ENCODE assay signal across 12 cellular contexts in the genomic region with DNA sequence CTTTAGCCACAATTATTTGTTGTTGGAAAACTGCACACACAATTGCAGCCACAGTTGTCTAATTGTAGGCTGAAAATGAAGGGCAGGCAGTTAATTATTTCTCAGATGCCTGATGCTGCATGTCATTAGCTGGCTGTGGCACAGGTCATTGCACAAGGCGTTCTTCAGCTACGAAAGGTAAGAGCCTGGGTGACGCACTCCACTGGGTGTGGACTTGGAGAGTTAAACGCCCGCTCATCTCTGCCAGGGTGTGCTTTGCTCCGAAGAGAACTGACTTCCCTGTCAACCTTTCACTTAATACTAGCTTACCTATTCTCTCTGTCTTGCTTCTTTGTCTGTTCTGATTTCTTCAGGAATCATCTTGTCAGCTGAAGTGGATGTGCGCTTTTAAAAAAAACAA.
DNase-seq lines count a peak whose midpoint lies in the region; ATAC-seq and TF ChIP-seq lines count a peak whose summit lies in the region.
"Had no signal": no experiment of that assay in that cellular context is flagged by ENCODE, and none has a peak within 500 bp of the region (broad histone marks: within the 10 kb centered on the region; RNA-seq: fewer than 3 reads in every experiment).

No MANE protein-coding gene starts in this region.

- no peaks in the 10 kb centered on the region for H3K4me1 ChIP-seq in hepatocyte (ENCODE audit: insufficient read depth)
- H3K4me1 ChIP-seq: gastrocnemius medialis had no signal

- H3K27ac ChIP-seq in hepatocyte: peak overlapping the region; percentile 82
- H3K27ac ChIP-seq: gastrocnemius medialis had no signal

- DNase-seq in HT1080 (ENCODE audit: low read depth) (peak; percentile 43), T1000 (lab: John Stamatoyannopoulos, UW) (peak; percentile 90), hepatocyte (ENCODE audit: low spot score) (peak; percentile 87), retinal pigment epithelial cell (ENCODE audit: low read depth) (peak; percentile 46), Kasumi-1 (lab: John Stamatoyannopoulos, UW) (no peak), 8988T (no peak)
- DNase-seq: NCI-H526 treated with DMSO at 0.1 percent for 48 hours, T-helper 2 cell had no signal

- peak overlapping the region; percentile 28 for H3K4me2 ChIP-seq in hepatocyte

- H3K36me3 ChIP-seq in hepatocyte (replicated peaks; ENCODE audit: insufficient read depth, low read depth): no peaks in the 10 kb centered on the region
- H3K36me3 ChIP-seq: gastrocnemius medialis had no signal

- no peaks in the 10 kb centered on the region for H3K79me2 ChIP-seq in hepatocyte

- H3K9me2 ChIP-seq in hepatocyte (replicated peaks; ENCODE audit: insufficient read depth): no peaks in the 10 kb centered on the region

- TF ChIP-seq CTCF in hepatocyte (IDR thresholded peaks at IDR 0.05; ENCODE audit: poor library complexity): no peak
- no peak for TF ChIP-seq CTCF in retinal pigment epithelial cell (conservative IDR thresholded peaks at IDR 0.05; ENCODE audit: low read depth, low read length)

- H3K4me3 ChIP-seq in hepatocyte (no peak overlapping the region), retinal pigment epithelial cell (ENCODE audit: low read length) (no peak overlapping the region)
- H3K4me3 ChIP-seq: gastrocnemius medialis, GM12878 had no signal

- 84% methylated on average over 7 of the region's 7 CpGs for WGBS in hepatocyte (ENCODE audit: low lambda C conversion rate, missing lambda C conversion rate)

- H2AFZ ChIP-seq in hepatocyte: no peak overlapping the region

- no peaks in the 10 kb centered on the region for H4K20me1 ChIP-seq in hepatocyte (ENCODE audit: insufficient read depth, poor library complexity, severe bottlenecking)

- ATAC-seq in GM21360 (IDR thresholded peaks at IDR 0.05; ENCODE audit: unreplicated experiment): no peak
- no peak for ATAC-seq in HG02852 (IDR thresholded peaks at IDR 0.05; ENCODE audit: unreplicated experiment)
- ATAC-seq: gastrocnemius medialis, GM12878 had no signal

- H3K9me3 ChIP-seq in hepatocyte (ENCODE audit: low read depth): no peaks in the 10 kb centered on the region
- H3K9me3 ChIP-seq: gastrocnemius medialis had no signal

- H3K27me3 ChIP-seq in hepatocyte: no peaks in the 10 kb centered on the region
- H3K27me3 ChIP-seq: gastrocnemius medialis had no signal

Comparison
In these comparisons a context has a peak if more than half of its experiments do, and no peak if none do; other contexts are left out.
1. DNase-seq: peak in HT1080 (single experiment), T1000 (single experiment), hepatocyte (single experiment) and retinal pigment epithelial cell (single experiment); none in Kasumi-1 (0 of 2) and 8988T (single experiment).